In the genomic region with DNA sequence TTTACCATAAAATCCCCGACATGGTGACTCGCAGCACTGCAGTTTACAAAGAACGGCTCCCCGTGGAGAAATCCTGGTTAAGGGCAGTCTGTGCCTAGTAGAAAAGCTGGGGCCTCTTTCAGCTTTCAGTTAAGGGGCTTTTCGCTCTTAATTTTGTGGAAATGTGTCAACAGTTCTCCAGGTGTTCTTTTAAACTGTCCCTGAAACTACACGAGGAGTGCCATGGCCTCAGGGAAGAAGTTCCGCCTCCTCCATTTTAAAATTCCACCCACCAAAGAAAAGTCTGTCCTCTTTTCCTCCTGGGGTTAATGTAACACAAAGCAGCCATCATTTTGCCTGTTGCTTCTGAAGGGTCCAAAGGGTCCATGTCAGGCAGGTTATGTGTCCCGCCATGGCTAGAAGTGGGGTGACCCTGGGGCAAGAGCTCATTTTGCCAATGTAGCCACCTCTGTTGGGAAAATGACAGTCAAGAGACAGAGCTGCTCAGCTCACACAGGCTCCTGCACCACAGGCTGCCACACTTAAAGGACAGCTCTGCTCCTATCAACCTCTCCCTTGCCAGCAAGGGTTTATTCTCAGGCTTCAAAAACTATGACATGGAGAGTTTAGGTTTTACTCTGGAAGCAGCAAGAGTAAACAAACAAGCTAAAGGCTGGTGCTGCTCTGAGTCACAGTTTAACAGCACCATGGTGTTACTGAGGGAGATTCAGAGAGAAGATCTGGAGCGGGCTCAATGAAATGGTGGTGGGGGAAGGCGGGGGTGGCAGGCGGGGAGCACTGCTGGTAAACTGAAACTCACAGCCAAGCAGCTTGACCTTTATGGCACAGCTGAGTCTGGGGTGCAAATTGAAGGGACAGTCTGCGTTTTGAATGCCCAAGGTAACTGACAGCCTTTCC, we compare ENCODE assay signal across 8 cellular contexts. TPM values are rescaled to one million over a fixed set of nuclear protein-coding genes. Genes with fewer than 3 reads are reported as not detected.
A peak's percentile ranks its signal among the peaks of the same experiment; 100 is the strongest.
DNase-seq lines count a peak whose midpoint lies in the region; ATAC-seq and TF ChIP-seq lines count a peak whose summit lies in the region.

No MANE protein-coding gene starts in this region.

- no peaks in the 10 kb centered on the region for H3K9me3 Mint-ChIP-seq in effector memory CD8-positive, alpha-beta T cell

- H3K4me1 ChIP-seq in ES-I3 (ENCODE audit: insufficient read depth, low read length) (peaks cover 15% of the 10 kb centered on the region), ovary (ENCODE audit: insufficient read depth) (peaks cover 8% of the 10 kb centered on the region)

- H3K27ac ChIP-seq in ovary, result peak overlapping the region in 1 of 2 donors; percentile 52

- TF ChIP-seq CTCF in ovary (IDR thresholded peaks at IDR 0.05), result no peak

- no peaks in the 10 kb centered on the region for H3K27me3 Mint-ChIP-seq in effector memory CD8-positive, alpha-beta T cell

- no peaks in the 10 kb centered on the region for H3K36me3 ChIP-seq in ES-I3 (ENCODE audit: insufficient read depth, low read length)
- H3K36me3 ChIP-seq in ovary, result no peaks in the 10 kb centered on the region

- 47 to 57% (median 52%) methylated on average over 12 of the region's 12 CpGs for WGBS in ovary, 3 donors

- H3K4me3 Mint-ChIP-seq in effector memory CD8-positive, alpha-beta T cell, result peak overlapping the region; percentile 86 to 87

- H3K9ac ChIP-seq in ES-I3 (ENCODE audit: low read depth, low read length), result peak overlapping the region; percentile 26

- peak; percentile 5 for ATAC-seq in effector memory CD8-positive, alpha-beta T cell (replicated peaks)
- ATAC-seq in HG03196 (IDR thresholded peaks at IDR 0.05; ENCODE audit: unreplicated experiment) (no peak), HG02973 (IDR thresholded peaks at IDR 0.05; ENCODE audit: unreplicated experiment) (no peak), HG02571 (IDR thresholded peaks at IDR 0.05; ENCODE audit: unreplicated experiment) (no peak)

- TF ChIP-seq EP300 in ovary (IDR thresholded peaks at IDR 0.05), result no peak

- no peaks in the 10 kb centered on the region for H3K27me3 ChIP-seq in ovary

- peaks cover 54% of the 10 kb centered on the region for H3K36me3 Mint-ChIP-seq in effector memory CD8-positive, alpha-beta T cell (ENCODE audit: insufficient read depth)

- H3K9me3 ChIP-seq in ES-I3 (ENCODE audit: control insufficient read depth, insufficient read depth, low read length) (no peaks in the 10 kb centered on the region), ovary (no peaks in the 10 kb centered on the region)

- peak; percentile 91 for DNase-seq in NCI-H345 (lab: John Stamatoyannopoulos, UW)
- no peak for DNase-seq in effector memory CD8-positive, alpha-beta T cell
- no peak for DNase-seq in ovary
- no peak for DNase-seq in activated naive CD4-positive, alpha-beta T cell (lab: John Stamatoyannopoulos, UW)

- H3K27ac Mint-ChIP-seq in effector memory CD8-positive, alpha-beta T cell, result peak overlapping the region; percentile 69 to 90

- H3K4me1 Mint-ChIP-seq in effector memory CD8-positive, alpha-beta T cell (ENCODE audit: low read depth in 2 of 2), result peaks cover 43 to 45% of the 10 kb centered on the region in 2 donors

- intact Hi-C loops in ovary (cut with DNase I), result loop anchor here in 1 of 4 donors (10.0 kb wide), 1 partner anchor 83 kb away; a partner anchor contains a TSS

- H3K4me3 ChIP-seq in ovary, result peak overlapping the region; percentile 12

- TF ChIP-seq POLR2A in ovary (IDR thresholded peaks at IDR 0.05), result no peak

RNA-seq across cellular contexts. Expression of a gene that starts 3.2 kb away (rescaled TPM):
- 10 to 100 TPM; 13.4 to 28.5 (median 25.6) TPM for total RNA-seq in ovary
- 10 to 100 TPM in 1 of 2 donors, 1 to 10 TPM in 1; 1.7 to 10.4 TPM for polyA plus RNA-seq in ovary
